Comparison of ENCODE assay signal across 12 cellular contexts in the genomic region with DNA sequence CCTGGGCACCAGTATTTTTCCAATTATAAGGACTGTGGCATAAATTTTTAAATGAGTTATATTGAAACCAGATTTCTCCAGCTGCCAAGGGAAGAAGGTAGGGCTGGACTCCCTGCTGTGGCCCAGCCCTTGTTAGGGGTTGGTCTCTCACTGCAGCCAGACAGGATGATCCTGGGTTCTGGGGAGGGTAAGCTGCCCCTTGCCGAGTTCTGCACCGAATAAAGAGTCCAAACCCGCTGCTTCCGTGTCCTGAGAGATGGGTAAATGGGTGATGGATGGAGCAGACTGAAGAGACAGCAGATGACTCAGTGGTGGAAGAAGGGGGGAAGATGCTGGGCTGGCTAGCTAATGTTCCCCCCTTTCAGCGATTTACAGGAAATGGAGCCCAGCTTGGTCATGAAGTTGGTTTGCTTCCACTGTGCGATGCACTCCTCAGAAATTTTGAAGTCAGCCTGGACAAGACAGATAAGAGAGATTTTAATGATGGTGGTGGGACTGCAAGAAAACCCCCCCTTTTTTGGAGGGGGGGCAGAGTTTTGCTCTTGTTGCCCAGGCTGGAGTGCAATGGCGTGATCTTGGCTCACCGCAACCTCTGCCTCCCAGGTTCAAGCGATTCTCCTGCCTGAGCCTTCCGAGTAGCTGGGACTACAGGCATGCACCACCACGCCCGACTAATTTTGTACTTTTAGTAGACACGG. TPM values are rescaled to one million over a fixed set of nuclear protein-coding genes. Genes with fewer than 3 reads are reported as not detected.
A peak's percentile ranks its signal among the peaks of the same experiment; 100 is the strongest.
DNase-seq lines count a peak whose midpoint lies in the region; ATAC-seq and TF ChIP-seq lines count a peak whose summit lies in the region.
"Had no signal": no experiment of that assay in that cellular context is flagged by ENCODE, and none has a peak within 500 bp of the region (broad histone marks: within the 10 kb centered on the region; RNA-seq: fewer than 3 reads in every experiment).

No MANE protein-coding gene starts in this region.

- H3K27ac ChIP-seq in SK-N-SH (ENCODE audit: low read depth in 2 of 2, low read length in 1 of 2) (peak overlapping the region; percentile 85 to 95), esophagus squamous epithelium (peak overlapping the region in 3 of 4 donors; percentile 53 to 60 (median 58)), heart right ventricle (no peak overlapping the region)

- no peak for TF ChIP-seq CTCF in SK-N-SH (IDR thresholded peaks at IDR 0.05)
- TF ChIP-seq CTCF in esophagus squamous epithelium (IDR thresholded peaks at IDR 0.05): no peak
- no peak for TF ChIP-seq CTCF in heart right ventricle (IDR thresholded peaks at IDR 0.05)

- no peaks in the 10 kb centered on the region for H3K9me2 ChIP-seq in SK-N-SH

- H3K36me3 ChIP-seq in SK-N-SH (replicated peaks in 1 of 2; ENCODE audit: control insufficient read depth in 1 of 2, insufficient read depth in 2 of 2, low read length in 1 of 2): peaks cover 46% of the 10 kb centered on the region in 2 experiments
- H3K36me3 ChIP-seq in esophagus squamous epithelium: peaks cover 15 to 99% (median 35%) of the 10 kb centered on the region in 3 donors
- peaks cover 2 to 77% (median 30%) of the 10 kb centered on the region in 9 donors for H3K36me3 ChIP-seq in heart right ventricle

- intact Hi-C loops in esophagus squamous epithelium (cut with DNase I) (no loop called here), posterior vena cava (cut with DNase I) (no loop called here), heart right ventricle (cut with DNase I) (loop anchor here in 2 of 10 donors (10.0 kb wide), 2 partner anchors 261 to 371 kb away; no protein-coding TSS in a partner anchor), sciatic nerve (cut with DNase I) (loop anchor here (10.0 kb wide), 1 partner anchor 1279 kb away; no protein-coding TSS in a partner anchor)

- POLR2A ChIA-PET in SK-N-SH (lab: Yijun Ruan, JAX): interaction anchor here (0.9 to 2.3 kb wide), 3 partner anchors 15 to 41 kb away, joined by 3 to 7 read pairs (median 3); partner anchors contain the start of genes S100PBP and YARS1

- no peak overlapping the region for H2AFZ ChIP-seq in SK-N-SH (ENCODE audit: low read depth)

- peak overlapping the region; percentile 67 for H3K4me2 ChIP-seq in SK-N-SH

- H3K4me3 ChIP-seq in SK-N-SH (ENCODE audit: low read depth in 2 of 2, low read length in 1 of 2) (peak overlapping the region in 1 of 2 experiments; percentile 11; a peak in 1 of 4 replicates), esophagus squamous epithelium (no peak overlapping the region), heart right ventricle (no peak overlapping the region)

- CTCF ChIA-PET in SK-N-SH (lab: Yijun Ruan, JAX): interaction anchor here (0.6 to 19.0 kb wide), 13 partner anchors 9 to 374 kb away, joined by 3 to 392 read pairs (median 5); partner anchors contain the start of genes SYNC and YARS1

- no peaks in the 10 kb centered on the region for H3K79me2 ChIP-seq in SK-N-SH (ENCODE audit: insufficient read depth)

- H3K9me3 ChIP-seq in SK-N-SH: no peaks in the 10 kb centered on the region
- no peaks in the 10 kb centered on the region for H3K9me3 ChIP-seq in esophagus squamous epithelium
- no peaks in the 10 kb centered on the region for H3K9me3 ChIP-seq in heart right ventricle

- peak overlapping the region; percentile 43; the same call in 1 of the 2 replicates for H3K9ac ChIP-seq in SK-N-SH

- H3K27me3 ChIP-seq in SK-N-SH (ENCODE audit: insufficient read depth): no peaks in the 10 kb centered on the region
- H3K27me3 ChIP-seq in esophagus squamous epithelium: no peaks in the 10 kb centered on the region
- H3K27me3 ChIP-seq in heart right ventricle: no peaks in the 10 kb centered on the region

- DNase-seq in GM04504 (ENCODE audit: low read depth) (peak; percentile 55), SK-N-SH (peak; percentile 70), esophagus squamous epithelium (lab: John Stamatoyannopoulos, UW) (no peak), posterior vena cava (ENCODE audit: low spot score) (peak; percentile 58), NCI-H526 treated with DMSO at 0.1 percent for 48 hours (lab: John Stamatoyannopoulos, UW) (no peak), heart right ventricle (no peak), sciatic nerve (ENCODE audit: low spot score) (no peak)
- DNase-seq: DND-41; NCI-H82; stimulated activated CD4-positive, alpha-beta T cell treated with anti-CD3 and anti-CD28 coated beads, Interleukin-15, amount 100 ng/mL, for 24 hours had no signal

- H3K4me1 ChIP-seq in SK-N-SH (ENCODE audit: control insufficient read depth in 1 of 2, insufficient read depth in 2 of 2, low read depth in 1 of 2, low read length in 1 of 2): peaks cover 16 to 26% of the 10 kb centered on the region in 2 experiments
- peaks cover 0 to 50% (median 15%) of the 10 kb centered on the region in 3 donors for H3K4me1 ChIP-seq in esophagus squamous epithelium
- peaks cover 0 to 6% (median 5%) of the 10 kb centered on the region in 9 donors for H3K4me1 ChIP-seq in heart right ventricle

- no peak for TF ChIP-seq POLR2A in esophagus squamous epithelium (IDR thresholded peaks at IDR 0.05)

- H3F3A ChIP-seq in SK-N-SH (replicated peaks; ENCODE audit: insufficient read depth): peaks cover 47% of the 10 kb centered on the region

- peaks cover 6% of the 10 kb centered on the region; the same call in 1 of the 2 replicates for H4K20me1 ChIP-seq in SK-N-SH (ENCODE audit: insufficient read depth)

- 43% methylated on average over 12 of the region's 13 CpGs for WGBS in SK-N-SH (ENCODE audit: low lambda C conversion rate)
- WGBS in esophagus squamous epithelium, 2 donors: 55% methylated on average over 11 to 12 of the region's 13 CpGs
- WGBS in heart right ventricle, 2 donors: 83 to 86% methylated on average over 13 of the region's 13 CpGs

- TF ChIP-seq EP300 in SK-N-SH (IDR thresholded peaks at IDR 0.05; ENCODE audit: borderline replicate concordance in 1 of 2, low read depth in 1 of 2, low read length in 1 of 2): peak in 1 of 2 experiments; percentile 50; a peak in 1 of 4 replicates

- no peak for TF ChIP-seq RAD21 in SK-N-SH (IDR thresholded peaks at IDR 0.05; ENCODE audit: low read length)

- ATAC-seq in heart right ventricle: no peak
- ATAC-seq in GM21786 (IDR thresholded peaks at IDR 0.05; ENCODE audit: unreplicated experiment): no peak
- ATAC-seq in sciatic nerve: no peak
- ATAC-seq: stimulated activated memory B cell treated with anti-CD40 and anti-IgM and Interleukin-4, amounts not matched to agents 10 μg/mL and 1 μg/mL and 100 μg/mL, for 72 hours had no signal

TF ChIP-seq in SK-N-SH, 30 proteins besides CTCF, POLR2A, EP300 and RAD21 (continues in another document):
- TF ChIP-seq CHD2 (IDR thresholded peaks at IDR 0.05; ENCODE audit: low read length, partially characterized antibody) (peak; percentile 5), POLR2AphosphoS5 (IDR thresholded peaks at IDR 0.05; ENCODE audit: low read depth, low read length) (no peak), MAX (IDR thresholded peaks at IDR 0.05; ENCODE audit: low read depth) (peak; percentile 54; the same call in 1 of the 2 replicates), USF1 (IDR thresholded peaks at IDR 0.05; ENCODE audit: borderline replicate concordance, low read depth) (no peak), GATA2 (CRISPR knock-in tag; IDR thresholded peaks at IDR 0.05) (no peak)
- TF ChIP-seq, protein P1, sequence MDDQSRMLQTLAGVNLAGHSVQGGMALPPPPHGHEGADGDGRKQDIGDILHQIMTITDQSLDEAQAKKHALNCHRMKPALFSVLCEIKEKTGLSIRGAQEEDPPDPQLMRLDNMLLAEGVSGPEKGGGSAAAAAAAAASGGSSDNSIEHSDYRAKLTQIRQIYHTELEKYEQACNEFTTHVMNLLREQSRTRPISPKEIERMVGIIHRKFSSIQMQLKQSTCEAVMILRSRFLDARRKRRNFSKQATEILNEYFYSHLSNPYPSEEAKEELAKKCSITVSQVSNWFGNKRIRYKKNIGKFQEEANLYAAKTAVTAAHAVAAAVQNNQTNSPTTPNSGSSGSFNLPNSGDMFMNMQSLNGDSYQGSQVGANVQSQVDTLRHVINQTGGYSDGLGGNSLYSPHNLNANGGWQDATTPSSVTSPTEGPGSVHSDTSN (IDR thresholded peaks at IDR 0.05): peak; percentile 95

RNA-seq across cellular contexts. Expression of gene YARS1, which starts 41.4 kb away (rescaled TPM):
- polyA plus RNA-seq in SK-N-SH (2012; rRNA removed) (31.9 and 46.3 TPM in 2 replicates), heart right ventricle (10 to 100 TPM; 20.5 to 48.5 TPM)
- polyA plus RNA-seq in SK-N-SH (2012; cell fraction: cytosol; rRNA removed): 41.7 and 41.8 TPM in 2 replicates
- polyA plus RNA-seq in SK-N-SH (2012; cell fraction: nucleus; rRNA removed): 65.5 and 101 TPM in 2 replicates
- total RNA-seq in esophagus squamous epithelium (10 to 100 TPM; 46.7 to 92.0 (median 62.3) TPM), posterior vena cava (10 to 100 TPM; 74.2 to 85.5 TPM), heart right ventricle (10 to 100 TPM; 26.2 to 48.5 (median 31.0) TPM), sciatic nerve (46.8 TPM)

RNA-seq across cellular contexts. Expression of gene S100PBP, which starts 41.7 kb away (rescaled TPM):
- polyA plus RNA-seq in SK-N-SH (2012; rRNA removed) (13.2 and 19.2 TPM in 2 replicates), heart right ventricle (10 to 100 TPM in 1 of 2 donors, 1 to 10 TPM in 1; 3.7 to 19.2 TPM)
- 16.3 and 16.6 TPM in 2 replicates for polyA plus RNA-seq in SK-N-SH (2012; cell fraction: cytosol; rRNA removed)
- polyA plus RNA-seq in SK-N-SH (2012; cell fraction: nucleus; rRNA removed): 23.7 and 53.3 TPM in 2 replicates
- total RNA-seq in esophagus squamous epithelium (10 to 100 TPM in 2 of 4 donors, 1 to 10 TPM in 2; 6.5 to 20.0 (median 11.9) TPM), posterior vena cava (10 to 100 TPM; 24.2 to 30.8 TPM), heart right ventricle (10 to 100 TPM in 8 of 10 donors, 1 to 10 TPM in 2; 9.2 to 18.0 (median 11.5) TPM), sciatic nerve (59.8 TPM)

Comparison
In these comparisons a context has a peak if more than half of its experiments do, and no peak if none do; other contexts are left out.
1. DNase-seq: peak in GM04504 (single experiment), SK-N-SH (single experiment) and posterior vena cava (single experiment); none in esophagus squamous epithelium (single experiment), NCI-H526 treated with DMSO at 0.1 percent for 48 hours (single experiment), heart right ventricle (0 of 2) and sciatic nerve (single experiment).
2. H3K27ac ChIP-seq: peak in SK-N-SH (2 of 2) and esophagus squamous epithelium (3 of 4); none in heart right ventricle (0 of 10).